8 cellular contexts compared by ENCODE assay signal in the genomic region with DNA sequence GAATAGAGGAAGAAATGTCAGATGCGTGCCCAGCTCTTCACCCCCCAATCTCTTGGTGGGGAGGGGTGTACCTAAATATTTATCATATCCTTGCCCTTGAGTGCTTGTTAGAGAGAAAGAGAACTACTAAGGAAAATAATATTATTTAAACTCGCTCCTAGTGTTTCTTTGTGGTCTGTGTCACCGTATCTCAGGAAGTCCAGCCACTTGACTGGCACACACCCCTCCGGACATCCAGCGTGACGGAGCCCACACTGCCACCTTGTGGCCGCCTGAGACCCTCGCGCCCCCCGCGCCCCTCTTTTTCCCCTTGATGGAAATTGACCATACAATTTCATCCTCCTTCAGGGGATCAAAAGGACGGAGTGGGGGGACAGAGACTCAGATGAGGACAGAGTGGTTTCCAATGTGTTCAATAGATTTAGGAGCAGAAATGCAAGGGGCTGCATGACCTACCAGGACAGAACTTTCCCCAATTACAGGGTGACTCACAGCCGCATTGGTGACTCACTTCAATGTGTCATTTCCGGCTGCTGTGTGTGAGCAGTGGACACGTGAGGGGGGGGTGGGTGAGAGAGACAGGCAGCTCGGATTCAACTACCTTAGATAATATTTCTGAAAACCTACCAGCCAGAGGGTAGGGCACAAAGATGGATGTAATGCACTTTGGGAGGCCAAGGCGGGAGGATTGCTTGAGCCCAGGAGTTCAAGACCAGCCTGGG. TPM values are rescaled to one million over a fixed set of nuclear protein-coding genes. Genes with fewer than 3 reads are reported as not detected.
DNase-seq lines count a peak whose midpoint lies in the region; ATAC-seq, FAIRE-seq and TF ChIP-seq lines count a peak whose summit lies in the region.

No MANE protein-coding gene starts in this region.

- ATAC-seq in GM18861 (IDR thresholded peaks at IDR 0.05; ENCODE audit: unreplicated experiment): peak; percentile 71
- ATAC-seq in pancreas: peak; percentile 90 to 96 (median 92)

- no peaks in the 10 kb centered on the region for H3K4me1 ChIP-seq in pancreas
- H3K4me1 ChIP-seq in tibial nerve: peaks cover 0 to 15% (median 4%) of the 10 kb centered on the region in 4 donors

- peaks cover 0 to 6% (median 0%) of the 10 kb centered on the region in 4 donors for H3K27me3 ChIP-seq in pancreas
- H3K27me3 ChIP-seq in tibial nerve: no peaks in the 10 kb centered on the region

- no peak for TF ChIP-seq POLR2A in tibial nerve (IDR thresholded peaks at IDR 0.05)

- intact Hi-C loops in pancreas (cut with DNase I): no loop called here

- TF ChIP-seq EP300 in tibial nerve (IDR thresholded peaks at IDR 0.05): peak in 1 of 2 donors; percentile 73

- peak; percentile 69 for TF ChIP-seq CTCF in fibroblast of villous mesenchyme (IDR thresholded peaks at IDR 0.05; ENCODE audit: insufficient read depth, low read depth, low read length)
- peak; percentile 46 to 68 (median 52) for TF ChIP-seq CTCF in pancreas (IDR thresholded peaks at IDR 0.05)
- peak; percentile 72 to 89 (median 85) for TF ChIP-seq CTCF in tibial nerve (IDR thresholded peaks at IDR 0.05)

- DNase-seq in AG08395 (ENCODE audit: low spot score) (peak; percentile 91), HS-5 (ENCODE audit: low read depth) (peak; percentile 91), RPMI8226 (peak; percentile 95), fibroblast of villous mesenchyme (ENCODE audit: low read depth) (peak; percentile 97), pancreas (peak in 5 of 6 donors; percentile 67 to 83 (median 75)), tibial nerve (ENCODE audit: low spot score in 2 of 2) (peak; percentile 66 to 88)
- DNase-seq in activated T-helper 1 cell treated with anti-CD3 and anti-CD28 coated beads, Interleukin-2, amount 50 U/mL, for 16 hours (ENCODE audit: low read depth in 1 of 2, low spot score in 1 of 2): peak; percentile 46 to 76

- H3K36me3 ChIP-seq in pancreas (no peaks in the 10 kb centered on the region), tibial nerve (peaks cover 0 to 3% (median 0%) of the 10 kb centered on the region in 3 donors)

- H3K4me3 ChIP-seq in fibroblast of villous mesenchyme (ENCODE audit: low read depth, low read length): no peak overlapping the region
- no peak overlapping the region for H3K4me3 ChIP-seq in pancreas
- H3K4me3 ChIP-seq in tibial nerve: peak overlapping the region in 1 of 4 donors; percentile 20

- 9% methylated on average over 17 of the region's 17 CpGs for WGBS in pancreas, 2 donors
- WGBS in tibial nerve, 2 donors: 9% methylated on average over 17 of the region's 17 CpGs

- no peak for FAIRE-seq in pancreas (lab: Jason Lieb, UNC)

- peak overlapping the region in 2 of 4 donors; percentile 42 to 51 for H3K27ac ChIP-seq in pancreas
- H3K27ac ChIP-seq in tibial nerve: peak overlapping the region in 3 of 4 donors; percentile 32 to 84 (median 64)

- H3K9me3 ChIP-seq in pancreas: no peaks in the 10 kb centered on the region
- no peaks in the 10 kb centered on the region for H3K9me3 ChIP-seq in tibial nerve

RNA-seq across cellular contexts. Expression of gene SERPINE1, which starts 11.4 kb away (rescaled TPM):
- total RNA-seq in fibroblast of villous mesenchyme (700 and 921 TPM in 2 replicates), pancreas (10 to 100 TPM in 1 of 6 donors, 1 to 10 TPM in 4, under 1 TPM in 1; 0.98 to 14.5 (median 3.7) TPM), tibial nerve (10 to 100 TPM in 2 of 4 donors, 1 to 10 TPM in 2; 3.3 to 13.9 (median 8.1) TPM)
- 1 to 10 TPM; 1.9 to 5.2 TPM for polyA plus RNA-seq in pancreas

RNA-seq across cellular contexts. Expression of gene AP1S1, which starts 16.0 kb away (rescaled TPM):
- total RNA-seq in fibroblast of villous mesenchyme (129 and 154 TPM in 2 replicates), pancreas (10 to 100 TPM; 12.0 to 23.1 (median 15.6) TPM), tibial nerve (10 to 100 TPM; 14.5 to 35.4 (median 22.7) TPM)
- 10 to 100 TPM; 30.4 to 34.7 TPM for polyA plus RNA-seq in pancreas

RNA-seq across cellular contexts. Expression of gene VGF, which starts 27.1 kb away (rescaled TPM):
- under 0.01 TPM in 1 of 2 replicates, not detected in the other for total RNA-seq in fibroblast of villous mesenchyme
- total RNA-seq in pancreas: 10 to 100 TPM in 3 of 6 donors, 1 to 10 TPM in 3; 1.3 to 38.0 (median 18.5) TPM
- polyA plus RNA-seq in pancreas: 10 to 100 TPM; 15.7 to 82.7 TPM
- total RNA-seq in tibial nerve: 1 to 10 TPM in 1 of 4 donors, not detected in 3; 1.0 TPM

RNA-seq across cellular contexts. Expression of gene NAT16, which starts 41.8 kb away (rescaled TPM):
- total RNA-seq in fibroblast of villous mesenchyme (not detected in 2 replicates), pancreas (1 to 10 TPM in 1 of 6 donors, under 1 TPM in 4, not detected in 1; 0.19 to 1.3 (median 0.43) TPM), tibial nerve (not detected)
- 1 to 10 TPM; 1.3 to 3.6 TPM for polyA plus RNA-seq in pancreas

RNA-seq across cellular contexts. Expression of gene TRIM56, which starts 53.0 kb away (rescaled TPM):
- total RNA-seq in fibroblast of villous mesenchyme (11.0 and 16.0 TPM in 2 replicates), pancreas (10 to 100 TPM; 13.2 to 26.5 (median 15.9) TPM), tibial nerve (10 to 100 TPM; 18.6 to 32.4 (median 29.5) TPM)
- 10 to 100 TPM in 1 of 2 donors, 1 to 10 TPM in 1; 7.6 to 10.5 TPM for polyA plus RNA-seq in pancreas

Comparison
In these comparisons a context has a peak if more than half of its experiments do, and no peak if none do; other contexts are left out.
1. RNA of gene SERPINE1, which starts 11.4 kb away (total RNA-seq): 700 to 921 TPM in fibroblast of villous mesenchyme; 3.3 to 13.9 TPM in tibial nerve and 0.98 to 14.5 TPM in pancreas; every median in the first group is over 10 times any median in the second.
2. Peak in every context shown above with its lines, with median percentiles within 50 percentile points of each other: DNase-seq and CTCF ChIP-seq.